ENCODE assay signal across 11 cellular contexts in the genomic region with DNA sequence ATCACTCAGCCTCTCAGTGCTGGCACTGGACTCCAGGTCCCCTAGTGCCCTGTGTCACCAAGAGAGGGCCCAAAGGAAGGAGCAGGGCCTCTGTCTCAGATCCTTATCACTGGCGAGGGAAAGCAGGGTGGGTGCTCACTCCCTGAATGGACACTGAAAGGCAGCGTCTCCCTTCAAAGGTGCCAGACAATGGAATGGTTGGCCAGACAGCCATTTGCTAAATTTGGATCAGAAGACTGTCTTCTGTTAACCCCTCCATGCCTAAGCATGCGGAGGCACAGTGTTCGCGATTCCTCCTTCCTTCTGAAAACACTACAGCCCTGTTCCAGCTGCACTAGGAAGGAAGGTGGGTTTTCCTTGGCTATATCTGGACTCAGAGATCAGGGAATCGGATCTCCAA. TPM values are rescaled to one million over a fixed set of nuclear protein-coding genes. Genes with fewer than 3 reads are reported as not detected.
DNase-seq lines count a peak whose midpoint lies in the region; ATAC-seq, FAIRE-seq and TF ChIP-seq lines count a peak whose summit lies in the region.
"Had no signal": no experiment of that assay in that cellular context is flagged by ENCODE, and none has a peak within 500 bp of the region (broad histone marks: within the 10 kb centered on the region; RNA-seq: fewer than 3 reads in every experiment).

No MANE protein-coding gene starts in this region.

- TF ChIP-seq EP300 in SK-N-SH (IDR thresholded peaks at IDR 0.05; ENCODE audit: borderline replicate concordance in 1 of 2, low read depth in 1 of 2, low read length in 1 of 2): no peak
- TF ChIP-seq EP300 in HepG2 (IDR thresholded peaks at IDR 0.05; ENCODE audit: low read depth in 2 of 2, low read length in 2 of 2): no peak
- TF ChIP-seq EP300 in HepG2 (CRISPR knock-in tag; IDR thresholded peaks at IDR 0.05; ENCODE audit: borderline replicate concordance): no peak

- H3K4me3 ChIP-seq in SK-N-SH (ENCODE audit: low read depth in 2 of 2, low read length in 1 of 2) (0 out of 4 replicates have a peak overlapping the region, but pooled peaks of 1 of the 2 experiments have one; percentile 35), adipocyte (ENCODE audit: low read length) (peak overlapping the region; percentile 54), HepG2 (replicated peaks in 1 of 3; ENCODE audit: insufficient read depth in 1 of 3, low read depth in 2 of 3, low read length in 3 of 3) (peak overlapping the region in 2 of 3 experiments; percentile 19 to 67; a peak in 1 of 6 replicates)

- H4K20me1 ChIP-seq in SK-N-SH (ENCODE audit: insufficient read depth) (no peaks in the 10 kb centered on the region), HepG2 (ENCODE audit: insufficient read depth, low read length) (no peaks in the 10 kb centered on the region)

- FAIRE-seq in HepG2 (lab: Jason Lieb, UNC): no peak
- FAIRE-seq: A204.1, GM19239 had no signal

- peaks cover 6% of the 10 kb centered on the region for H3F3A ChIP-seq in SK-N-SH (replicated peaks; ENCODE audit: insufficient read depth)

- no peaks in the 10 kb centered on the region for H3K27me3 ChIP-seq in SK-N-SH (ENCODE audit: insufficient read depth)
- peaks cover 21% of the 10 kb centered on the region for H3K27me3 ChIP-seq in adipocyte (replicated peaks; ENCODE audit: control insufficient read depth, insufficient read depth, low read length)
- peaks cover 0 to 2% of the 10 kb centered on the region in 2 experiments; a peak in 1 of 5 replicates for H3K27me3 ChIP-seq in HepG2 (ENCODE audit: control insufficient read depth in 1 of 2, insufficient read depth in 2 of 2, low read length in 2 of 2)

- TF ChIP-seq RAD21 in SK-N-SH (IDR thresholded peaks at IDR 0.05; ENCODE audit: low read length) (no peak), HepG2 (CRISPR knock-in tag; IDR thresholded peaks at IDR 0.05) (no peak)

- intact Hi-C loops in HepG2 (cut with micrococcal nuclease; ENCODE audit: unreplicated experiment): loop anchor here (5.0 kb wide), 1 partner anchor 45 kb away; no protein-coding TSS in a partner anchor

- no peaks in the 10 kb centered on the region for H3K9me2 ChIP-seq in SK-N-SH

- no peak overlapping the region for H3K9ac ChIP-seq in SK-N-SH
- H3K9ac ChIP-seq in adipocyte (ENCODE audit: low read length): peak overlapping the region; percentile 25
- H3K9ac ChIP-seq in HepG2 (ENCODE audit: insufficient read depth, low read depth, low read length): peak overlapping the region; percentile 49; the same call in 1 of the 2 replicates

- H3K36me3 ChIP-seq in SK-N-SH (replicated peaks in 1 of 2; ENCODE audit: control insufficient read depth in 1 of 2, insufficient read depth in 2 of 2, low read length in 1 of 2): no peaks in the 10 kb centered on the region
- no peaks in the 10 kb centered on the region for H3K36me3 ChIP-seq in adipocyte (ENCODE audit: control insufficient read depth, insufficient read depth, low read length, severe bottlenecking)
- H3K36me3 ChIP-seq in HepG2 (replicated peaks in 1 of 2; ENCODE audit: control insufficient read depth in 1 of 2, insufficient read depth in 2 of 2, low read length in 2 of 2): no peaks in the 10 kb centered on the region

- POLR2A ChIA-PET in SK-N-SH (lab: Yijun Ruan, JAX) (interaction anchor here (0.8 to 1.4 kb wide), 3 partner anchors 25 to 31 kb away, joined by 3 to 6 read pairs (median 4); no protein-coding TSS in a partner anchor), HepG2 (lab: Yijun Ruan, JAX) (interaction anchor here (0.7 to 2.9 kb wide), 15 partner anchors 9 to 143 kb away, joined by 3 to 29 read pairs (median 5); a partner anchor contains a TSS)

- no peak for DNase-seq in SK-N-SH
- DNase-seq in adipocyte (ENCODE audit: low read depth): no peak
- DNase-seq in HepG2 (ENCODE audit: low spot score): no peak
- no peak for DNase-seq in substantia nigra (lab: John Stamatoyannopoulos, UW)
- DNase-seq in HK-2 (ENCODE audit: unreplicated experiment): no peak
- no peak for DNase-seq in left lobe of liver (ENCODE audit: low spot score)
- DNase-seq in DMS153 (lab: John Stamatoyannopoulos, UW): no peak

- H3K4me1 ChIP-seq in SK-N-SH (ENCODE audit: control insufficient read depth in 1 of 2, insufficient read depth in 2 of 2, low read depth in 1 of 2, low read length in 1 of 2) (peaks cover 0 to 30% of the 10 kb centered on the region in 2 experiments; a peak in 2 of 4 replicates), adipocyte (ENCODE audit: control insufficient read depth, insufficient read depth, low read length) (peaks cover 32% of the 10 kb centered on the region), HepG2 (ENCODE audit: insufficient read depth, low read length) (peaks cover 39% of the 10 kb centered on the region)

- no TSS peak for BruUV-seq in HepG2 (replicated peaks; lab: Mats Ljungman, UMichigan)

- 79% methylated on average over 5 of the region's 6 CpGs for WGBS in SK-N-SH (ENCODE audit: low lambda C conversion rate)
- WGBS in HepG2 (ENCODE audit: low lambda C conversion rate): 56% methylated on average over 5 of the region's 6 CpGs

- no peaks in the 10 kb centered on the region for H3K79me2 ChIP-seq in SK-N-SH (ENCODE audit: insufficient read depth)
- no peaks in the 10 kb centered on the region for H3K79me2 ChIP-seq in HepG2 (ENCODE audit: insufficient read depth, low read length)

- CTCF ChIA-PET in SK-N-SH (lab: Yijun Ruan, JAX) (interaction anchor here (0.5 to 7.2 kb wide), 42 partner anchors 8 to 189 kb away, joined by 3 to 167 read pairs (median 6); a partner anchor contains a TSS), HepG2 (lab: Yijun Ruan, JAX; ENCODE audit: low intra/inter-chr PET ratio, low total read pairs) (interaction anchor here (1.1 to 2.0 kb wide), 5 partner anchors 22 to 110 kb away, joined by 4 to 18 read pairs (median 10); no protein-coding TSS in a partner anchor)

- TF ChIP-seq CTCF in SK-N-SH (IDR thresholded peaks at IDR 0.05): no peak
- TF ChIP-seq CTCF in HepG2 (CRISPR knock-in tag; IDR thresholded peaks at IDR 0.05): no peak

- no peak for TF ChIP-seq POLR2A in HepG2 (IDR thresholded peaks at IDR 0.05; ENCODE audit: insufficient read depth in 1 of 2, low read depth in 2 of 2, low read length in 2 of 2)

- H2AFZ ChIP-seq in SK-N-SH (ENCODE audit: low read depth): no peak overlapping the region
- H2AFZ ChIP-seq in HepG2 (ENCODE audit: low read length): no peak overlapping the region

- H3K27ac ChIP-seq in SK-N-SH (ENCODE audit: low read depth in 2 of 2, low read length in 1 of 2): no peak overlapping the region; a peak in 1 of 4 replicates
- no peak overlapping the region for H3K27ac ChIP-seq in HepG2 (ENCODE audit: extremely low read length, insufficient read depth, low read length)
- peak overlapping the region; percentile 58 for H3K27ac ChIP-seq in substantia nigra (ENCODE audit: low read depth, low read length, poor library complexity, severe bottlenecking)
- H3K27ac ChIP-seq: HL-60 had no signal

- peak overlapping the region; percentile 84 for H3K4me2 ChIP-seq in SK-N-SH
- peak overlapping the region; percentile 81 for H3K4me2 ChIP-seq in HepG2 (ENCODE audit: low read depth, low read length)

- ATAC-seq in SK-N-SH treated with all-trans-retinoic acid at 6 μM for 48 hours (no peak), HepG2 (no peak), left lobe of liver (no peak)

- H3K9me3 ChIP-seq in SK-N-SH: no peaks in the 10 kb centered on the region
- H3K9me3 ChIP-seq in adipocyte (ENCODE audit: control insufficient read depth, low read length): no peaks in the 10 kb centered on the region
- no peaks in the 10 kb centered on the region for H3K9me3 ChIP-seq in HepG2 (ENCODE audit: low read length)

- in situ Hi-C loops in HepG2 (cut with HindIII; ENCODE audit: extremely low pct_ligation_motif_present, low pct_unique_long_range_greater_than_20kb): loop anchor here (5.0 kb wide), 1 partner anchor 110 kb away; no protein-coding TSS in a partner anchor

TF ChIP-seq in SK-N-SH, 30 proteins besides CTCF, POLR2A, EP300 and RAD21 (continues in another document):
- TF ChIP-seq, protein P1, sequence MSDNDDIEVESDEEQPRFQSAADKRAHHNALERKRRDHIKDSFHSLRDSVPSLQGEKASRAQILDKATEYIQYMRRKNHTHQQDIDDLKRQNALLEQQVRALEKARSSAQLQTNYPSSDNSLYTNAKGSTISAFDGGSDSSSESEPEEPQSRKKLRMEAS (IDR thresholded peaks at IDR 0.05; ENCODE audit: low read depth): no peak

TF ChIP-seq in HepG2, 621 proteins besides CTCF, POLR2A, EP300 and RAD21 (continues in another document):
- TF ChIP-seq ZFY (CRISPR knock-in tag; IDR thresholded peaks at IDR 0.05): 0 out of 2 replicates have a peak, but pooled peaks have one; percentile 3

RNA-seq across cellular contexts. Expression of a gene that starts 48.4 kb away (rescaled TPM):
- 0.45 and 1.0 TPM in 2 replicates for polyA plus RNA-seq in SK-N-SH (2012; rRNA removed)
- 0.28 and 0.42 TPM in 2 replicates for polyA plus RNA-seq in SK-N-SH (2012; cell fraction: cytosol; rRNA removed)
- polyA plus RNA-seq in SK-N-SH (2012; cell fraction: nucleus; rRNA removed): 4.6 and 5.6 TPM in 2 replicates
- total RNA-seq in HepG2 (2016; rRNA removed; fragmentation: Illumina TruSeq; extraction: Trizol): 0.90 and 1.2 TPM in 2 replicates
- total RNA-seq in HepG2 (2016; cell fraction: cytosol; rRNA removed; fragmentation: Illumina TruSeq; extraction: Trizol; ENCODE audit: low read depth): 0.26 and 0.30 TPM in 2 replicates
- 0.76 and 1.4 TPM in 2 replicates for total RNA-seq in HepG2 (2016; cell fraction: insoluble cytoplasmic fraction; rRNA removed; fragmentation: Illumina TruSeq; extraction: Trizol)
- 0.43 and 1.00 TPM in 2 replicates for total RNA-seq in HepG2 (2016; cell fraction: membrane; rRNA removed; fragmentation: Illumina TruSeq; extraction: Trizol)
- 2.5 and 3.1 TPM in 2 replicates for total RNA-seq in HepG2 (2016; cell fraction: nucleus; rRNA removed; fragmentation: Illumina TruSeq; extraction: Trizol)
- polyA plus RNA-seq in HepG2 (2011; rRNA removed): 9.6 and 19.8 TPM in 2 replicates
- 2.9 and 4.8 TPM in 2 replicates for polyA plus RNA-seq in HepG2 (2011; cell fraction: cytosol; rRNA removed)
- polyA plus RNA-seq in HepG2 (2011; cell fraction: nucleus; rRNA removed): 128 and 143 TPM in 2 replicates
- 9.9 and 11.0 TPM in 2 replicates for polyA plus RNA-seq in HepG2 (2012)
- 0.26 and 0.32 TPM in 2 replicates for polyA plus RNA-seq in HepG2 (2016; cell fraction: cytosol; fragmentation: Illumina TruSeq; extraction: Trizol; ENCODE audit: low read depth)
- 1.0 and 2.4 TPM in 2 replicates for polyA plus RNA-seq in HepG2 (2016; cell fraction: insoluble cytoplasmic fraction; fragmentation: Illumina TruSeq; extraction: Trizol; ENCODE audit: low read depth)
- 0.64 and 0.68 TPM in 2 replicates for polyA plus RNA-seq in HepG2 (2016; cell fraction: membrane; fragmentation: Illumina TruSeq; extraction: Trizol; ENCODE audit: low read depth)
- 13.9 and 14.2 TPM in 2 replicates for polyA plus RNA-seq in HepG2 (2016; cell fraction: nucleus; fragmentation: Illumina TruSeq; extraction: Trizol; ENCODE audit: insufficient read depth, low read depth)
- 2.4 and 22.5 TPM in 2 replicates for polyA minus RNA-seq in HepG2 (2011; rRNA and poly(A)+ RNA removed; ENCODE audit: low replicate concordance)
- 5.7 and 10.1 TPM in 2 replicates for polyA minus RNA-seq in HepG2 (2011; cell fraction: cytosol; rRNA and poly(A)+ RNA removed)
- 22.4 and 24.7 TPM in 2 replicates for polyA minus RNA-seq in HepG2 (2011; cell fraction: nucleus; rRNA and poly(A)+ RNA removed)
- 19.3 TPM for total RNA-seq in left lobe of liver
